ENCODE assay signal across 21 cellular contexts in the genomic region with DNA sequence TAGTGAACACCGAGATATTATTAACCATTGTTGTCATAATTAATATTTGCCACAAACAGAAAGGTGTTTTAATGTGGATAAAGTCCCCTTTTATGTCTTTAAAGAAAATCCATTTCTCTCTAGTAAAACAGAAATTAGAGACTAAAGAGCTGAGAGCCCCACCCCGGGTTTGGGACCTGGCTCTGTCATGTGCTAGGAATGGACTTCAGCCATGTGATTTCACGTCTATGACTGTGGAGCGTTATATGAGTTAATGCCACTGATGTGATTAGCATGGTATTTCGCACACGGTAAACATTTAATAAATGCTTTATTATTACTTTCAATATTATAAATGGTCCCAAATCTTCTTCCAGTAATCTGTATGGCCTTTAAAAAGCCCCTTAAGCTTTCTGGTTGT.
"Had no signal": no experiment of that assay in that cellular context is flagged by ENCODE, and none has a peak within 500 bp of the region (broad histone marks: within the 10 kb centered on the region; RNA-seq: fewer than 3 reads in every experiment).

No MANE protein-coding gene starts in this region.

- H3K36me3 ChIP-seq: colonic mucosa, esophagus muscularis mucosa, esophagus squamous epithelium, gastrocnemius medialis, gastroesophageal sphincter, heart left ventricle, heart right ventricle had no signal

- H3K4me1 ChIP-seq: colonic mucosa, esophagus muscularis mucosa, esophagus squamous epithelium, foreskin keratinocyte, gastrocnemius medialis, gastroesophageal sphincter, heart left ventricle, heart right ventricle had no signal

- H3K9me3 ChIP-seq: colonic mucosa, esophagus muscularis mucosa, esophagus squamous epithelium, gastrocnemius medialis, gastroesophageal sphincter, heart left ventricle, heart right ventricle had no signal

- H3K27me3 ChIP-seq: colonic mucosa, esophagus muscularis mucosa, esophagus squamous epithelium, foreskin keratinocyte, gastrocnemius medialis, gastroesophageal sphincter, heart left ventricle, heart right ventricle had no signal

- H3K27ac ChIP-seq: colonic mucosa, coronary artery, dorsolateral prefrontal cortex, esophagus muscularis mucosa, esophagus squamous epithelium, foreskin keratinocyte, gastrocnemius medialis, gastroesophageal sphincter, heart left ventricle, heart right ventricle had no signal

- H3K4me3 ChIP-seq: colonic mucosa, coronary artery, dorsolateral prefrontal cortex, esophagus muscularis mucosa, esophagus squamous epithelium, gastrocnemius medialis, gastroesophageal sphincter, heart left ventricle, heart right ventricle had no signal

- DNase-seq: colonic mucosa; cortex of kidney; dermis blood vessel endothelial cell; dorsolateral prefrontal cortex; effector CD4-positive, alpha-beta T cell; effector CD8-positive, alpha-beta T cell; effector memory CD4-positive, alpha-beta T cell; effector memory CD8-positive, alpha-beta T cell; endodermal cell; erythroblast; esophagus squamous epithelium; foreskin fibroblast; foreskin keratinocyte; gastrocnemius medialis; glutamatergic neuron; head of caudate nucleus; heart left ventricle; heart right ventricle had no signal
